In the genomic region with DNA sequence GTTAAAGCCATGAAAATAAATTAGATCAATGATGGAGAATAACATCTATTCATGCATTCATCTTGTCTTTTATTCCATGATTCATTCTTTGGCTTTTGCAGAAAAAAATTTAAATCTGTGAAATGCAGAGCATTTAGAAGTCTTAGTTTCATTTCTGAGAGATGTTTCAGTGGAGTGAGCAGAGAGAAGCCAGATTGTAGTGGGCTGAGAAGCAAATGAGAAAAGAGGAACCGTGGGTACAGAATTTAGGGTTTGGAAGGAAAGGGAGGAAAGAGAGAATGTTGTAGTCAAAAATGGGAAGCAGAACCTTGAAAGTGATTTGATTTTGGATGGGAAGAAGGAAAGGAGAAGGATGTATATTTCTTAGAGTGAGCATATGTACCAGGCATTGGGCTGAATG, we compare ENCODE assay signal across 14 cellular contexts.
"Had no signal": no experiment of that assay in that cellular context is flagged by ENCODE, and none has a peak within 500 bp of the region (broad histone marks: within the 10 kb centered on the region; RNA-seq: fewer than 3 reads in every experiment).

No MANE protein-coding gene starts in this region.

- H2AFZ ChIP-seq: parathyroid adenoma had no signal

- H3K27me3 ChIP-seq: neutrophil, sigmoid colon had no signal

- H3K9me3 ChIP-seq: neutrophil, sigmoid colon had no signal

- H3K4me3 ChIP-seq: sigmoid colon had no signal

- H3K36me3 ChIP-seq: neutrophil, sigmoid colon, WERI-Rb-1 had no signal

- ATAC-seq: activated CD8-positive, alpha-beta memory T cell treated with anti-CD3 and anti-CD28 coated beads, Interleukin-2, amount 10 ng/mL, durations not matched to agents 7 days and 5 days; left ventricle myocardium superior; natural killer cell; stimulated activated effector memory CD8-positive, alpha-beta T cell treated with anti-CD3 and anti-CD28 coated beads, Interleukin-12 subunit alpha, Interleukin-12 subunit beta, amount 100 ng/mL, for 72 hours had no signal

- H3K4me1 ChIP-seq: parathyroid adenoma had no signal

- DNase-seq: activated CD4-positive, alpha-beta memory T cell treated with anti-CD3 and anti-CD28 coated beads for 36 hours; activated CD8-positive, alpha-beta memory T cell treated with anti-CD3 and anti-CD28 coated beads, Interleukin-2, amount 10 ng/mL, durations not matched to agents 7 days and 5 days; activated naive CD4-positive, alpha-beta T cell treated with anti-CD3 and anti-CD28 coated beads, Interleukin-2, amount 50 U/mL, for 16 hours; activated T-cell treated with anti-CD3 and anti-CD28 coated beads, Interleukin-2, amount 50 U/mL, for 1 hour; endodermal cell; left ventricle myocardium superior; mesenchymal stem cell; natural killer cell; sigmoid colon; stimulated activated CD4-positive, alpha-beta T cell treated with anti-CD3 and anti-CD28 coated beads, Interleukin-1b, Interleukin-23, amount 100 ng/mL, for 48 hours; WERI-Rb-1 had no signal

- H3K9ac ChIP-seq: parathyroid adenoma had no signal

- H3K27ac ChIP-seq: neutrophil, parathyroid adenoma, sigmoid colon, WERI-Rb-1 had no signal

- H3K79me2 ChIP-seq: parathyroid adenoma had no signal
